Comparison of ENCODE assay signal across 15 cellular contexts in genomic region chr2:36463365-36463764, GRCh38.
A peak's percentile ranks its signal among the peaks of the same experiment; 100 is the strongest.
DNase-seq lines count a peak whose midpoint lies in the region; ATAC-seq, FAIRE-seq and TF ChIP-seq lines count a peak whose summit lies in the region.
"Had no signal": no experiment of that assay in that cellular context is flagged by ENCODE, and none has a peak within 500 bp of the region (broad histone marks: within the 10 kb centered on the region; RNA-seq: fewer than 3 reads in every experiment).

No MANE protein-coding gene starts in this region.

- H2BK20ac ChIP-seq in H9 (ENCODE audit: low read depth, low read length, poor library complexity, severe bottlenecking) = no peak overlapping the region

- H3K4me3 ChIP-seq in A549 (no peak overlapping the region), astrocyte (ENCODE audit: insufficient read depth, low read depth, low read length) (no peak overlapping the region), mesenchymal stem cell (ENCODE audit: insufficient read depth in 1 of 2, low read depth in 1 of 2, low read length in 2 of 2) (no peak overlapping the region), body of pancreas (no peak overlapping the region), smooth muscle cell (no peak overlapping the region), HAP-1 (no peak overlapping the region)

- TF ChIP-seq RAD21 in A549 (conservative IDR thresholded peaks at IDR 0.05 in 1 of 2, IDR thresholded peaks at IDR 0.05 in 1 of 2) = no peak

- H3K9me3 ChIP-seq in A549 (no peaks in the 10 kb centered on the region), H9 (ENCODE audit: control insufficient read depth, low read depth, low read length) (no peaks in the 10 kb centered on the region), astrocyte (ENCODE audit: insufficient read depth, low read depth, low read length) (no peaks in the 10 kb centered on the region), mesenchymal stem cell (ENCODE audit: control insufficient read depth, low read length) (no peaks in the 10 kb centered on the region), body of pancreas (no peaks in the 10 kb centered on the region), smooth muscle cell (replicated peaks; ENCODE audit: low read depth) (no peaks in the 10 kb centered on the region), HAP-1 (no peaks in the 10 kb centered on the region)

- no peak overlapping the region for H3K9ac ChIP-seq in H9 (ENCODE audit: extremely low read depth, insufficient read length, low read length)
- no peak overlapping the region for H3K9ac ChIP-seq in astrocyte (ENCODE audit: low read length)
- H3K9ac ChIP-seq in mesenchymal stem cell (ENCODE audit: low read length) = no peak overlapping the region
- no peak overlapping the region for H3K9ac ChIP-seq in smooth muscle cell (ENCODE audit: low read depth)

- H2AK5ac ChIP-seq in H9 (ENCODE audit: insufficient read length, low read length) (no peak overlapping the region), mesenchymal stem cell (ENCODE audit: low read length, severe bottlenecking) (peak overlapping the region; percentile 99)

- intact Hi-C loops in body of pancreas (cut with DNase I) = no loop called here

- H2BK15ac ChIP-seq in H9 (ENCODE audit: low read depth, low read length) = no peak overlapping the region
- no peak overlapping the region for H2BK15ac ChIP-seq in mesenchymal stem cell (ENCODE audit: low read depth, poor library complexity, severe bottlenecking)

- H3K36me3 ChIP-seq in astrocyte (ENCODE audit: insufficient read depth, low read length) (peaks cover 53% of the 10 kb centered on the region), mesenchymal stem cell (ENCODE audit: control insufficient read depth in 1 of 2, insufficient read depth in 2 of 2, low read depth in 1 of 2, low read length in 2 of 2) (peaks cover 16 to 61% of the 10 kb centered on the region in 2 experiments), body of pancreas (replicated peaks in 1 of 2; ENCODE audit: insufficient read depth in 1 of 2, low read depth in 2 of 2) (no peaks in the 10 kb centered on the region), smooth muscle cell (ENCODE audit: low read depth) (no peaks in the 10 kb centered on the region), HAP-1 (replicated peaks) (no peaks in the 10 kb centered on the region)

- H2BK120ac ChIP-seq in H9 (ENCODE audit: low read depth, low read length, poor library complexity, severe bottlenecking) (no peak overlapping the region), mesenchymal stem cell (ENCODE audit: low read depth, low read length) (peak overlapping the region; percentile 27)

- H4K91ac ChIP-seq in H9 (ENCODE audit: insufficient read length, low read depth, low read length) (no peak overlapping the region), mesenchymal stem cell (ENCODE audit: low read length) (peak overlapping the region; percentile 80)

- no peak for ATAC-seq in A549
- ATAC-seq in body of pancreas = no peak
- ATAC-seq in HG03108 (IDR thresholded peaks at IDR 0.05; ENCODE audit: unreplicated experiment) = no peak

- no peaks in the 10 kb centered on the region for H3F3A ChIP-seq in smooth muscle cell (ENCODE audit: low read depth)

- peak overlapping the region in 2 of 3 experiments; percentile 3 to 91; a peak in 4 of 7 replicates for H3K27ac Mint-ChIP-seq in H9
- peak overlapping the region; percentile 77 for H3K27ac Mint-ChIP-seq in astrocyte (ENCODE audit: unreplicated experiment)

- no peak overlapping the region for H3K4me3 Mint-ChIP-seq in H9
- peak overlapping the region; percentile 29 for H3K4me3 Mint-ChIP-seq in astrocyte (ENCODE audit: unreplicated experiment)
- H3K4me3 Mint-ChIP-seq: CD4-positive, CD25-positive, alpha-beta regulatory T cell had no signal

- H3K4ac ChIP-seq in H9 (ENCODE audit: low read depth, low read length) (no peak overlapping the region), mesenchymal stem cell (ENCODE audit: low read depth in 1 of 2, low read length in 2 of 2) (no peak overlapping the region)

- H3K23me2 ChIP-seq in H9 (ENCODE audit: insufficient read length, low read depth, low read length, poor library complexity, severe bottlenecking) = no peaks in the 10 kb centered on the region

- CTCF ChIA-PET in A549 (lab: Yijun Ruan, JAX) = interaction anchor here (2.0 to 7.4 kb wide), 4 partner anchors 14 to 109 kb away, joined by 9 to 148 read pairs (median 64); partner anchors contain the start of gene CRIM1

- TF ChIP-seq CTCF in A549 (IDR thresholded peaks at IDR 0.05) (no peak), H9 (conservative IDR thresholded peaks at IDR 0.05) (no peak), astrocyte (IDR thresholded peaks at IDR 0.05; ENCODE audit: insufficient read depth, low read depth, low read length) (no peak), body of pancreas (IDR thresholded peaks at IDR 0.05) (no peak), smooth muscle cell (IDR thresholded peaks at IDR 0.05; ENCODE audit: borderline replicate concordance, insufficient read depth, poor library complexity, severe bottlenecking) (no peak)

- no peak overlapping the region for H2AFZ ChIP-seq in H9 (ENCODE audit: low read length)
- no peak overlapping the region for H2AFZ ChIP-seq in astrocyte (ENCODE audit: low read depth, low read length)
- no peak overlapping the region for H2AFZ ChIP-seq in mesenchymal stem cell (ENCODE audit: low read depth, low read length)
- no peak overlapping the region for H2AFZ ChIP-seq in smooth muscle cell (ENCODE audit: low read depth)

- in situ Hi-C loops in HAP-1 (cut with MboI; ENCODE audit: low sequenced_read_pairs) = no loop called here

- H3K4me1 ChIP-seq in A549 (peaks cover 69% of the 10 kb centered on the region), H9 (ENCODE audit: insufficient read depth, low read length) (peaks cover 24% of the 10 kb centered on the region), astrocyte (ENCODE audit: insufficient read depth, low read length) (peaks cover 46% of the 10 kb centered on the region), mesenchymal stem cell (ENCODE audit: control insufficient read depth, insufficient read depth, low read depth, low read length) (peaks cover 20% of the 10 kb centered on the region), body of pancreas (peaks cover 20% of the 10 kb centered on the region), smooth muscle cell (ENCODE audit: low read depth) (peaks cover 15% of the 10 kb centered on the region), HAP-1 (peaks cover 16% of the 10 kb centered on the region)

- H3T11ph ChIP-seq in H9 (ENCODE audit: low read length) = no peak overlapping the region

- peaks cover 3% of the 10 kb centered on the region for H3K79me1 ChIP-seq in H9 (ENCODE audit: insufficient read depth, low read depth, low read length, poor library complexity, severe bottlenecking)
- peaks cover 25% of the 10 kb centered on the region for H3K79me1 ChIP-seq in mesenchymal stem cell (replicated peaks; ENCODE audit: low read length, poor library complexity, severe bottlenecking)

- WGBS in A549 (ENCODE audit: missing lambda C conversion rate) = 92% methylated on average over 7 of the region's 7 CpGs
- WGBS in H9 (ENCODE audit: extremely low coverage, insufficient read length, low lambda C conversion rate) = no CpG with 5 or more reads among the region's 7 CpGs
- WGBS in mesenchymal stem cell = 81% methylated on average over 7 of the region's 7 CpGs
- 73 to 75% methylated on average over 7 of the region's 7 CpGs for WGBS in body of pancreas, 2 donors
- WGBS in smooth muscle cell (ENCODE audit: low lambda C conversion rate) = 94% methylated on average over 7 of the region's 7 CpGs

- no peak for FAIRE-seq in A549 (lab: Jason Lieb, UNC)
- FAIRE-seq in astrocyte (lab: Jason Lieb, UNC) = no peak
- FAIRE-seq: H54 had no signal

- H2BK5ac ChIP-seq in H9 (ENCODE audit: insufficient read length, low read length) = no peak overlapping the region
- peak overlapping the region; percentile 50 for H2BK5ac ChIP-seq in mesenchymal stem cell (ENCODE audit: low read depth, low read length, poor library complexity, severe bottlenecking)

- H3K4me1 Mint-ChIP-seq in H9 = peaks cover 0 to 14% of the 10 kb centered on the region in 2 experiments; a peak in 3 of 4 replicates
- peaks cover 24% of the 10 kb centered on the region for H3K4me1 Mint-ChIP-seq in astrocyte (ENCODE audit: low read depth, unreplicated experiment)

- H3K14ac ChIP-seq in H9 (ENCODE audit: insufficient read depth, low read length) (no peak overlapping the region), mesenchymal stem cell (ENCODE audit: low read length in 2 of 2) (no peak overlapping the region)

- POLR2A ChIA-PET in A549 (lab: Yijun Ruan, JAX) = no interaction called here

- H3K27me3 ChIP-seq in H9 (ENCODE audit: insufficient read depth, low read length) (no peaks in the 10 kb centered on the region), astrocyte (ENCODE audit: insufficient read depth, low read length) (no peaks in the 10 kb centered on the region), mesenchymal stem cell (ENCODE audit: control insufficient read depth in 1 of 2, insufficient read depth in 1 of 2, low read length in 2 of 2) (no peaks in the 10 kb centered on the region), body of pancreas (no peaks in the 10 kb centered on the region), smooth muscle cell (ENCODE audit: low read depth) (no peaks in the 10 kb centered on the region), HAP-1 (ENCODE audit: low read depth) (no peaks in the 10 kb centered on the region)

- no peak overlapping the region for H4K5ac ChIP-seq in H9 (ENCODE audit: insufficient read length, low read depth, low read length)

- no peak overlapping the region for H3K23ac ChIP-seq in H9 (ENCODE audit: insufficient read length, low read depth, low read length)
- no peak overlapping the region for H3K23ac ChIP-seq in mesenchymal stem cell (ENCODE audit: low read length in 2 of 2)

- no peaks in the 10 kb centered on the region; the same call in 1 of the 2 replicates for H3K79me2 ChIP-seq in H9 (ENCODE audit: insufficient read depth, low read length)
- peaks cover 76% of the 10 kb centered on the region for H3K79me2 ChIP-seq in astrocyte (ENCODE audit: insufficient read depth, low read length)
- no peaks in the 10 kb centered on the region for H3K79me2 ChIP-seq in smooth muscle cell (ENCODE audit: low read depth)

- H3K27me3 Mint-ChIP-seq in H9 (ENCODE audit: low read depth) (no peaks in the 10 kb centered on the region), astrocyte (ENCODE audit: low read depth, unreplicated experiment) (no peaks in the 10 kb centered on the region)
- H3K27me3 Mint-ChIP-seq: CD4-positive, CD25-positive, alpha-beta regulatory T cell had no signal

- H3K18ac ChIP-seq in H9 (ENCODE audit: insufficient read length, low read depth, low read length) = no peak overlapping the region
- H3K18ac ChIP-seq in mesenchymal stem cell (ENCODE audit: low read depth in 1 of 2, low read length in 2 of 2) = peak overlapping the region; percentile 32 to 37

- no peak overlapping the region for H3K56ac ChIP-seq in H9 (ENCODE audit: insufficient read length, low read depth, low read length)

- no peak for TF ChIP-seq EP300 in A549 (IDR thresholded peaks at IDR 0.05)

- H2BK12ac ChIP-seq in H9 (ENCODE audit: insufficient read length, low read depth, low read length) = peak overlapping the region; percentile 38
- no peak overlapping the region for H2BK12ac ChIP-seq in mesenchymal stem cell (ENCODE audit: low read length in 2 of 2)

- H4K20me1 ChIP-seq in H9 (ENCODE audit: control insufficient read depth, insufficient read depth, insufficient read length) (no peaks in the 10 kb centered on the region), astrocyte (ENCODE audit: insufficient read depth, low read length) (no peaks in the 10 kb centered on the region), smooth muscle cell (ENCODE audit: low read depth) (no peaks in the 10 kb centered on the region)

- H3K27ac ChIP-seq in A549 = peak overlapping the region; percentile 80 to 87
- no peak overlapping the region for H3K27ac ChIP-seq in H9 (ENCODE audit: insufficient read length, low read depth, low read length)
- H3K27ac ChIP-seq in astrocyte (ENCODE audit: low read depth, low read length) = no peak overlapping the region
- peak overlapping the region; percentile 66 for H3K27ac ChIP-seq in mesenchymal stem cell (ENCODE audit: low read length, poor library complexity, severe bottlenecking)
- H3K27ac ChIP-seq in body of pancreas = no peak overlapping the region
- no peak overlapping the region for H3K27ac ChIP-seq in smooth muscle cell (ENCODE audit: low read depth)

- DNase-seq in A549 (ENCODE audit: low read depth in 1 of 2, low spot score in 1 of 2) (no peak), H9 (no peak), astrocyte (ENCODE audit: low read depth) (no peak), mesenchymal stem cell (no peak), body of pancreas (no peak), smooth muscle cell (lab: John Stamatoyannopoulos, UW; ENCODE audit: unreplicated experiment) (no peak), HAP-1 (ENCODE audit: low spot score in 2 of 2) (no peak)
- DNase-seq: CD4-positive, CD25-positive, alpha-beta regulatory T cell; NCI-H1436 treated with DMSO at 0.1 percent for 48 hours; NCI-H2081; NCI-H226; NCI-H526 treated with DMSO at 0.1 percent for 48 hours; NK-92 treated with Interleukin-12 subunit alpha and Interleukin-12 subunit beta, amount 100 ng/mL, for 24 hours had no signal

- H4K8ac ChIP-seq in H9 (replicated peaks; ENCODE audit: insufficient read length, low read depth, low read length) (no peak overlapping the region), mesenchymal stem cell (ENCODE audit: low read length) (no peak overlapping the region)

- TF ChIP-seq POLR2A in A549 (IDR thresholded peaks at IDR 0.05; ENCODE audit: low read length) (no peak), body of pancreas (IDR thresholded peaks at IDR 0.05) (no peak)

- no peaks in the 10 kb centered on the region for H3K9me3 Mint-ChIP-seq in H9
- no peaks in the 10 kb centered on the region for H3K9me3 Mint-ChIP-seq in astrocyte (ENCODE audit: unreplicated experiment)

- H3K4me2 ChIP-seq in A549 (0 out of 3 replicates have a peak overlapping the region, but pooled peaks have one; percentile 1), H9 (ENCODE audit: insufficient read depth, insufficient read length, low read length) (no peak overlapping the region), astrocyte (ENCODE audit: low read length) (no peak overlapping the region), mesenchymal stem cell (ENCODE audit: low read length, poor library complexity, severe bottlenecking) (no peak overlapping the region), smooth muscle cell (no peak overlapping the region)

- H3K36me3 Mint-ChIP-seq in H9 (ENCODE audit: insufficient read depth in 1 of 3, low read depth in 3 of 3) (peaks cover 7 to 24% (median 18%) of the 10 kb centered on the region in 3 experiments; a peak in 6 of 7 replicates), astrocyte (ENCODE audit: low read depth, unreplicated experiment) (peaks cover 22% of the 10 kb centered on the region)
- H3K36me3 Mint-ChIP-seq: CD4-positive, CD25-positive, alpha-beta regulatory T cell had no signal

Comparison
In these comparisons a context has a peak if more than half of its experiments do, and no peak if none do; other contexts are left out.
1. H3K27ac ChIP-seq: peak in A549 (2 of 2) and mesenchymal stem cell (single experiment); none in H9 (single experiment), astrocyte (single experiment), body of pancreas (0 of 4) and smooth muscle cell (single experiment).